Comparison of ENCODE assay signal across 27 cellular contexts in the genomic region with DNA sequence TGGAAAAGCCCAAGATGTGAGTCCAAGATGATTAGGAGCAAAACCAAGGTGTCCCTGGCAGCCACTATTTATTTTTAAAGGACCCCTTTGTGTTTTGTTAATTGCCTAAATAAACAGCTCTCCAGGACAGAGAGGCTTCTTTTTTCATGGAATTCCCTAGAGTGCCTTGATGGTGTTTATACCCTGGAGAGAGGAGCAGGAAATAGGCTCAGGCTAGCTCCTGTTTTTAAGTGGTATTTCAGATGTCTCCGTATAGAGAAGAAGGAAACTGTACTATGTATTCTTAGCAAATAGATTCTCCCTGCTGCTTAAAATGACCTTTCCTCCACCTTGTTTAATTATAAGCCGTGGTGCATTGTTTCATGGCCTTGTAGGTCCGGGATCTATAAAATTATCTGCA.
DNase-seq lines count a peak whose midpoint lies in the region; ATAC-seq lines count a peak whose summit lies in the region.
"Had no signal": no experiment of that assay in that cellular context is flagged by ENCODE, and none has a peak within 500 bp of the region (broad histone marks: within the 10 kb centered on the region; RNA-seq: fewer than 3 reads in every experiment).

No MANE protein-coding gene starts in this region.

- H3K27me3 ChIP-seq in HUES48 (ENCODE audit: control insufficient read depth, insufficient read depth, low read length) (peaks cover 89% of the 10 kb centered on the region), aorta (ENCODE audit: control insufficient read depth in 1 of 2, insufficient read depth in 2 of 2, low read length in 1 of 2) (no peaks in the 10 kb centered on the region)
- H3K27me3 ChIP-seq: SJSA1 had no signal

- intact Hi-C loops in aorta (cut with DNase I) = no loop called here

- H3K27ac Mint-ChIP-seq in activated naive CD4-positive, alpha-beta T cell treated with anti-CD3 and anti-CD28 coated beads, Interleukin-2, amount 50 U/mL, for 72 hours = no peak overlapping the region
- H3K27ac Mint-ChIP-seq in stimulated activated memory B cell treated with anti-CD40 and anti-IgM and Interleukin-4, amounts not matched to agents 10 μg/mL and 1 μg/mL and 100 μg/mL, for 72 hours = no peak overlapping the region
- H3K27ac Mint-ChIP-seq: activated CD4-positive, alpha-beta T cell treated with anti-CD3 and anti-CD28 coated beads, Interleukin-2, amount 10 ng/mL, durations not matched to agents 24 days and 14 days; activated naive CD4-positive, alpha-beta T cell treated with anti-CD3 and anti-CD28 coated beads, Interleukin-2, amount 10 ng/mL, durations not matched to agents 7 days and 5 days; activated T-cell treated with anti-CD3 and anti-CD28 coated beads, Interleukin-2, amount 50 U/mL, for 72 hours; CD4-positive, alpha-beta T cell; T-helper 17 cell had no signal

- peaks cover 55% of the 10 kb centered on the region for H3K4me1 ChIP-seq in HUES48 (ENCODE audit: control insufficient read depth, insufficient read depth, low read length)
- H3K4me1 ChIP-seq in aorta (ENCODE audit: control insufficient read depth in 1 of 2, insufficient read depth in 2 of 2, low read length in 2 of 2) = no peaks in the 10 kb centered on the region
- H3K4me1 ChIP-seq: SJSA1 had no signal

- H3K4me3 Mint-ChIP-seq in stimulated activated memory B cell treated with anti-CD40 and anti-IgM and Interleukin-4, amounts not matched to agents 10 μg/mL and 1 μg/mL and 100 μg/mL, for 72 hours = no peak overlapping the region
- H3K4me3 Mint-ChIP-seq: activated CD4-positive, alpha-beta T cell treated with anti-CD3 and anti-CD28 coated beads, Interleukin-2, amount 10 ng/mL, durations not matched to agents 24 days and 14 days; activated naive CD4-positive, alpha-beta T cell treated with anti-CD3 and anti-CD28 coated beads, Interleukin-2, amount 10 ng/mL, durations not matched to agents 7 days and 5 days; activated T-cell treated with anti-CD3 and anti-CD28 coated beads, Interleukin-2, amount 50 U/mL, for 72 hours; CD4-positive, alpha-beta T cell; T-helper 17 cell had no signal

- H3K9me3 ChIP-seq in HUES48 (ENCODE audit: control insufficient read depth, insufficient read depth, low read length) (no peaks in the 10 kb centered on the region), aorta (ENCODE audit: control insufficient read depth, low read length) (no peaks in the 10 kb centered on the region)
- H3K9me3 ChIP-seq: SJSA1 had no signal

- peak overlapping the region; percentile 28; the same call in 1 of the 2 replicates for H3K4me3 ChIP-seq in HUES48 (ENCODE audit: low read depth, low read length)
- no peak overlapping the region for H3K4me3 ChIP-seq in aorta (ENCODE audit: low read length in 2 of 2)
- H3K4me3 ChIP-seq: PC-9, SJSA1 had no signal

- DNase-seq in DMS153 (lab: John Stamatoyannopoulos, UW) = peak; percentile 10
- DNase-seq in DMS153 treated with DMSO at 0.1 percent for 48 hours (lab: John Stamatoyannopoulos, UW; ENCODE audit: unreplicated experiment) = no peak
- peak; percentile 45 for DNase-seq in SK-MEL-5 (ENCODE audit: low read depth, low spot score)
- peak; percentile 53 for DNase-seq in iPS-NIHi7 (ENCODE audit: extremely low spot score)
- DNase-seq in activated naive CD4-positive, alpha-beta T cell treated with anti-CD3 and anti-CD28 coated beads, Interleukin-2, amount 50 U/mL, for 72 hours (ENCODE audit: low spot score in 2 of 2) = no peak
- DNase-seq in aorta = no peak
- DNase-seq: activated CD4-positive, alpha-beta T cell treated with anti-CD3 and anti-CD28 coated beads, Interleukin-2, amount 10 ng/mL, durations not matched to agents 24 days and 14 days; activated naive CD4-positive, alpha-beta T cell treated with anti-CD3 and anti-CD28 coated beads, Interleukin-2, amount 10 ng/mL, durations not matched to agents 7 days and 5 days; activated T-cell treated with anti-CD3 and anti-CD28 coated beads, Interleukin-2, amount 50 U/mL, for 72 hours; anterior cingulate cortex; CD4-positive, alpha-beta T cell; dermis blood vessel endothelial cell; DMS53; head of caudate nucleus; kidney; mammary epithelial cell; occipital lobe; PC-9; retina; stimulated activated CD4-positive, alpha-beta T cell treated with anti-CD3 and anti-CD28 coated beads, Interleukin-4, amount 100 ng/mL, for 24 hours; stimulated activated naive CD8-positive, alpha-beta T cell treated with anti-CD3 and anti-CD28 coated beads, Interleukin-15, Interleukin-2, amounts not matched to agents 100 U/mL and 50 U/mL, for 24 hours; T-helper 17 cell had no signal

- no peaks in the 10 kb centered on the region for H3K36me3 ChIP-seq in HUES48 (ENCODE audit: control insufficient read depth, insufficient read depth, low read length)
- no peaks in the 10 kb centered on the region for H3K36me3 ChIP-seq in aorta (ENCODE audit: control insufficient read depth in 1 of 2, insufficient read depth in 2 of 2, low read length in 1 of 2)
- H3K36me3 ChIP-seq: SJSA1 had no signal

- H3K9me3 Mint-ChIP-seq in activated naive CD4-positive, alpha-beta T cell treated with anti-CD3 and anti-CD28 coated beads, Interleukin-2, amount 50 U/mL, for 72 hours = no peaks in the 10 kb centered on the region
- no peaks in the 10 kb centered on the region for H3K9me3 Mint-ChIP-seq in stimulated activated memory B cell treated with anti-CD40 and anti-IgM and Interleukin-4, amounts not matched to agents 10 μg/mL and 1 μg/mL and 100 μg/mL, for 72 hours
- H3K9me3 Mint-ChIP-seq: activated CD4-positive, alpha-beta T cell treated with anti-CD3 and anti-CD28 coated beads, Interleukin-2, amount 10 ng/mL, durations not matched to agents 24 days and 14 days; activated naive CD4-positive, alpha-beta T cell treated with anti-CD3 and anti-CD28 coated beads, Interleukin-2, amount 10 ng/mL, durations not matched to agents 7 days and 5 days; activated T-cell treated with anti-CD3 and anti-CD28 coated beads, Interleukin-2, amount 50 U/mL, for 72 hours; CD4-positive, alpha-beta T cell had no signal

- no peak for ATAC-seq in activated naive CD4-positive, alpha-beta T cell treated with anti-CD3 and anti-CD28 coated beads, Interleukin-2, amount 50 U/mL, for 72 hours
- ATAC-seq in aorta (ENCODE audit: low FRiP score) = no peak
- ATAC-seq in stimulated activated memory B cell treated with anti-CD40 and anti-IgM and Interleukin-4, amounts not matched to agents 10 μg/mL and 1 μg/mL and 100 μg/mL, for 72 hours = no peak
- ATAC-seq: activated T-cell treated with anti-CD3 and anti-CD28 coated beads, Interleukin-2, amount 50 U/mL, for 72 hours; stimulated activated naive CD8-positive, alpha-beta T cell treated with anti-CD3 and anti-CD28 coated beads, Interleukin-15, Interleukin-2, amounts not matched to agents 100 U/mL and 50 U/mL, for 24 hours; T-helper 17 cell had no signal

- H3K9ac ChIP-seq in HUES48 (ENCODE audit: low read depth, low read length) = no peak overlapping the region
- H3K9ac ChIP-seq: KMS-11 had no signal

- in situ Hi-C loops in SK-MEL-5 (cut with HindIII; ENCODE audit: low pct_unique_long_range_greater_than_20kb, low sequenced_read_pairs) = no loop called here

- H3K27ac ChIP-seq in HUES48 (ENCODE audit: low read depth, low read length) (peak overlapping the region; percentile 38), aorta (ENCODE audit: low read depth in 1 of 2, low read length in 2 of 2) (no peak overlapping the region)
- H3K27ac ChIP-seq: 22Rv1, KMS-11, PC-9, SJSA1 had no signal

- H3K36me3 Mint-ChIP-seq in activated naive CD4-positive, alpha-beta T cell treated with anti-CD3 and anti-CD28 coated beads, Interleukin-2, amount 50 U/mL, for 72 hours = no peaks in the 10 kb centered on the region
- H3K36me3 Mint-ChIP-seq in stimulated activated memory B cell treated with anti-CD40 and anti-IgM and Interleukin-4, amounts not matched to agents 10 μg/mL and 1 μg/mL and 100 μg/mL, for 72 hours = no peaks in the 10 kb centered on the region
- H3K36me3 Mint-ChIP-seq: activated naive CD4-positive, alpha-beta T cell treated with anti-CD3 and anti-CD28 coated beads, Interleukin-2, amount 10 ng/mL, durations not matched to agents 7 days and 5 days had no signal

- WGBS in aorta, 2 donors = 70 to 72% methylated on average over 3 of the region's 3 CpGs

- no peaks in the 10 kb centered on the region for H3K27me3 Mint-ChIP-seq in stimulated activated memory B cell treated with anti-CD40 and anti-IgM and Interleukin-4, amounts not matched to agents 10 μg/mL and 1 μg/mL and 100 μg/mL, for 72 hours
- H3K27me3 Mint-ChIP-seq: activated naive CD4-positive, alpha-beta T cell treated with anti-CD3 and anti-CD28 coated beads, Interleukin-2, amount 10 ng/mL, durations not matched to agents 7 days and 5 days; T-helper 17 cell had no signal

- H3K4me1 Mint-ChIP-seq in stimulated activated memory B cell treated with anti-CD40 and anti-IgM and Interleukin-4, amounts not matched to agents 10 μg/mL and 1 μg/mL and 100 μg/mL, for 72 hours = peaks cover 7% of the 10 kb centered on the region
- H3K4me1 Mint-ChIP-seq: activated naive CD4-positive, alpha-beta T cell treated with anti-CD3 and anti-CD28 coated beads, Interleukin-2, amount 10 ng/mL, durations not matched to agents 7 days and 5 days had no signal

Comparison
In these comparisons a context has a peak if more than half of its experiments do, and no peak if none do; other contexts are left out.
1. DNase-seq: peak in DMS153 (single experiment), SK-MEL-5 (single experiment) and iPS-NIHi7 (single experiment); none in DMS153 treated with DMSO at 0.1 percent for 48 hours (single experiment), activated naive CD4-positive, alpha-beta T cell treated with anti-CD3 and anti-CD28 coated beads, Interleukin-2, amount 50 U/mL, for 72 hours (0 of 2) and aorta (0 of 2).